9 cellular contexts compared by ENCODE assay signal in the genomic region with DNA sequence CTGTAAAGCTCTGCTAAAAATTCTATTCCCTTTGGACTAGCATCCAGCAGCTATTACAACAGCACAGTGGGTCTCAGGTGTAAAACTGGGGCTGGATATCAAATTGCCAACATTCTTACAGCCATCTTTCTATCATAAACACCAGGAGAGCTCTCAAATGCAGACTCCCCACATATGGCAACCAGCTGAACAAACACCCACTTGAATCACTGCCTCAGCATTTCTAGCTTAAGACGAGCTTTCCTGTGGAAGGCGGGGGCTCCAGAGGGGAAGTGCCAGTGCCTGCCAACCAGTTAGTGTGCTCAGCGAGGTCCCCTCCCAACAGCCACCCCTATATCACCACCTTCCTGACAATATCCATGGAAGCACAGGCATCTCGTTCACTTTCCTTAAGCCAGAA.
DNase-seq lines count a peak whose midpoint lies in the region; ATAC-seq and TF ChIP-seq lines count a peak whose summit lies in the region.
"Had no signal": no experiment of that assay in that cellular context is flagged by ENCODE, and none has a peak within 500 bp of the region (broad histone marks: within the 10 kb centered on the region; RNA-seq: fewer than 3 reads in every experiment).

No MANE protein-coding gene starts in this region.

- H3K4me2 ChIP-seq in GM23248 (ENCODE audit: unreplicated experiment): peak overlapping the region; percentile 63

- peak overlapping the region; percentile 54 for H3K27ac ChIP-seq in GM23248
- H3K27ac ChIP-seq in esophagus muscularis mucosa (replicated peaks in 1 of 4): peak overlapping the region; percentile 70 to 89 (median 84)
- H3K27ac ChIP-seq in lower lobe of right lung: no peak overlapping the region

- H3K9ac ChIP-seq in GM23248: peak overlapping the region; percentile 38

- POLR2A ChIA-PET in T-cell (lab: Charles Lee): no interaction called here

- TF ChIP-seq CTCF in esophagus muscularis mucosa (IDR thresholded peaks at IDR 0.05): no peak
- TF ChIP-seq CTCF in lower lobe of right lung (IDR thresholded peaks at IDR 0.05): no peak
- no peak for TF ChIP-seq CTCF in CD14-positive monocyte (IDR thresholded peaks at IDR 0.05)

- no peak for TF ChIP-seq EP300 in esophagus muscularis mucosa (IDR thresholded peaks at IDR 0.05)

- H3K9me3 ChIP-seq in GM23248 (ENCODE audit: low read depth): no peaks in the 10 kb centered on the region
- peaks cover 0 to 4% (median 0%) of the 10 kb centered on the region in 4 donors for H3K9me3 ChIP-seq in esophagus muscularis mucosa
- H3K9me3 ChIP-seq in lower lobe of right lung: peaks cover 4% of the 10 kb centered on the region

- WGBS in GM23248 (ENCODE audit: low coverage in 1 of 2, low lambda C conversion rate in 2 of 2, missing lambda C conversion rate in 2 of 2), 2 experiments: 1 to 8% methylated on average over 4 of the region's 4 CpGs
- 49% methylated on average over 4 of the region's 4 CpGs for WGBS in esophagus muscularis mucosa

- H3K4me3 ChIP-seq in GM23248 (peak overlapping the region; percentile 34), esophagus muscularis mucosa (no peak overlapping the region), skeletal muscle cell (ENCODE audit: low read depth, low read length) (no peak overlapping the region), lower lobe of right lung (no peak overlapping the region)

- H3K4me3 Mint-ChIP-seq in CD14-positive monocyte (no peak overlapping the region), T-cell (no peak overlapping the region)
- H3K4me3 Mint-ChIP-seq: memory B cell had no signal

- H2AFZ ChIP-seq in GM23248: peak overlapping the region; percentile 15; the same call in 1 of the 2 replicates

- CTCF ChIA-PET in T-cell (lab: Charles Lee): no interaction called here

- H3K4me1 ChIP-seq in GM23248 (ENCODE audit: insufficient read depth): peaks cover 31% of the 10 kb centered on the region
- H3K4me1 ChIP-seq in esophagus muscularis mucosa: peaks cover 23 to 69% (median 65%) of the 10 kb centered on the region in 4 donors
- H3K4me1 ChIP-seq in lower lobe of right lung: peaks cover 7% of the 10 kb centered on the region

- peaks cover 30% of the 10 kb centered on the region for H3F3A ChIP-seq in GM23248 (ENCODE audit: insufficient read depth)

- H3K4me1 Mint-ChIP-seq in CD14-positive monocyte: no peaks in the 10 kb centered on the region
- H3K4me1 Mint-ChIP-seq in T-cell: no peaks in the 10 kb centered on the region
- H3K4me1 Mint-ChIP-seq: memory B cell had no signal

- in situ Hi-C loops in GM23248 (cut with MboI): no loop called here

- peaks cover 3 to 21% (median 10%) of the 10 kb centered on the region in 7 donors for H3K9me3 Mint-ChIP-seq in CD14-positive monocyte
- peaks cover 3 to 14% (median 11%) of the 10 kb centered on the region in 3 donors for H3K9me3 Mint-ChIP-seq in T-cell

- intact Hi-C loops in esophagus muscularis mucosa (cut with DNase I): no loop called here
- intact Hi-C loops in lower lobe of right lung (cut with DNase I): no loop called here
- intact Hi-C loops in CD14-positive monocyte (cut with micrococcal nuclease): no loop called here

- H3K27me3 ChIP-seq in GM23248 (replicated peaks; ENCODE audit: insufficient read depth) (no peaks in the 10 kb centered on the region), esophagus muscularis mucosa (no peaks in the 10 kb centered on the region), lower lobe of right lung (ENCODE audit: low read depth) (no peaks in the 10 kb centered on the region)

- H4K20me1 ChIP-seq in GM23248 (ENCODE audit: insufficient read depth): no peaks in the 10 kb centered on the region

- TF ChIP-seq POLR2A in esophagus muscularis mucosa (IDR thresholded peaks at IDR 0.05; ENCODE audit: low read depth): no peak

- H3K9me2 ChIP-seq in GM23248 (ENCODE audit: insufficient read depth): no peaks in the 10 kb centered on the region

- H3K36me3 Mint-ChIP-seq in CD14-positive monocyte (peaks cover 22 to 29% of the 10 kb centered on the region in 2 donors), T-cell (peaks cover 22% of the 10 kb centered on the region)

- H3K27me3 Mint-ChIP-seq in CD14-positive monocyte (ENCODE audit: low read depth in 3 of 3): peaks cover 0 to 3% (median 0%) of the 10 kb centered on the region in 3 donors
- H3K27me3 Mint-ChIP-seq in T-cell: no peaks in the 10 kb centered on the region
- H3K27me3 Mint-ChIP-seq: memory B cell had no signal

- DNase-seq in GM23248 (peak; percentile 85), NCI-H345 (lab: John Stamatoyannopoulos, UW) (peak; percentile 86), esophagus muscularis mucosa (ENCODE audit: extremely low spot score) (no peak), skeletal muscle cell (ENCODE audit: low read depth) (peak; percentile 84), lower lobe of right lung (no peak), CD14-positive monocyte (ENCODE audit: low spot score) (no peak), T-cell (no peak)

- ATAC-seq in GM19328 (IDR thresholded peaks at IDR 0.05; ENCODE audit: unreplicated experiment) (no peak), lower lobe of right lung (no peak), T-cell (replicated peaks in 1 of 4) (no peak)

- H3K27ac Mint-ChIP-seq in CD14-positive monocyte: no peak overlapping the region
- H3K27ac Mint-ChIP-seq in T-cell: no peak overlapping the region
- H3K27ac Mint-ChIP-seq: memory B cell had no signal

- no peaks in the 10 kb centered on the region for H3K79me2 ChIP-seq in GM23248 (ENCODE audit: insufficient read depth)

- H3K36me3 ChIP-seq in GM23248 (ENCODE audit: low read depth) (peaks cover 10% of the 10 kb centered on the region; the same call in 1 of the 2 replicates), esophagus muscularis mucosa (peaks cover 0 to 18% (median 5%) of the 10 kb centered on the region in 4 donors), lower lobe of right lung (peaks cover 15% of the 10 kb centered on the region)

Comparison
In these comparisons a context has a peak if more than half of its experiments do, and no peak if none do; other contexts are left out.
1. DNase-seq: peak in GM23248 (single experiment), NCI-H345 (single experiment) and skeletal muscle cell (single experiment); none in esophagus muscularis mucosa (single experiment), lower lobe of right lung (single experiment), CD14-positive monocyte (single experiment) and T-cell (0 of 34).